ENCODE assay signal across 1 cellular context in the genomic region with DNA sequence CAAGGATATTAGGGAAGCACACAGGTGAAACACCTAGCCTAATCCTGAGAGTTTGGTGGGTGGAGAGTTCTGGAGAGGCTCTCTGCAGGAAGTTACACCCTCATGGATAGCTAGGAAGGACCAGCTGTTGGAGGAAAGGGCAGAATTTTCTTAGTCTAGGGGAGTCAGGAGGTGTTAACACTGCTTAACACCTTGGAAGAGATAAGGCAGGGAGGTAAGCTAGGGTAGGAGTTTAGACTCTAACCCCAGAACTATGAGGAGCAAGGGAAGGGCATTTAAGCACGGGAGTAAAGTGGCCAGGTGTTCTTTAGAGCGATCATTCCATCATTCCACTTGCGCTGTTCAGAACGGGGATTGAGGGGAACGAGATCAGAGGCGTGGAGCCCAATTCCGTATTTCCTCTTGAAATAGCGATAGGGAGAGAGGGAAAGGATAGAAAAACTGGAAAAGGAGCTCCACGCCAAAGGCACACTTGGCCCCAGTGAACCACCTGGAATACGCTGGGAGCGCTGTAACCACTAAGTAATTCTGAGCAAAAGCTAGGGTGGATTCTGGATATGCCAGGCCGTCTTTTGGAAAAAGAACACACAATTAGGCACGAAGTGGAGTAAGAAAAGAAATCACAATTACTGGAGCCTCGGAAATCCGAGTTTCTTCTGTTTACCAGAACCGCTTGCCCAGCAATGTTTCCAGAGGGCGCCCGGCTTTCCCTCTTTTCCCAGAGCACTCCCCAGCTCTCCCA.
TF ChIP-seq lines count a peak whose summit lies in the region.

No MANE protein-coding gene starts in this region.

TF ChIP-seq in HepG2, 621 proteins besides CTCF, POLR2A, EP300 and RAD21:
- TF ChIP-seq FOSL2 (CRISPR knock-in tag; IDR thresholded peaks at IDR 0.05): no peak
- TF ChIP-seq HNRNPK (IDR thresholded peaks at IDR 0.05; ENCODE audit: low read depth, low read length, poor library complexity, severe bottlenecking): no peak
- TF ChIP-seq EZH2 (conservative IDR thresholded peaks at IDR 0.05; ENCODE audit: low read depth, low read length): peak; percentile 90; the same call in 1 of the 2 replicates
